In the genomic region with DNA sequence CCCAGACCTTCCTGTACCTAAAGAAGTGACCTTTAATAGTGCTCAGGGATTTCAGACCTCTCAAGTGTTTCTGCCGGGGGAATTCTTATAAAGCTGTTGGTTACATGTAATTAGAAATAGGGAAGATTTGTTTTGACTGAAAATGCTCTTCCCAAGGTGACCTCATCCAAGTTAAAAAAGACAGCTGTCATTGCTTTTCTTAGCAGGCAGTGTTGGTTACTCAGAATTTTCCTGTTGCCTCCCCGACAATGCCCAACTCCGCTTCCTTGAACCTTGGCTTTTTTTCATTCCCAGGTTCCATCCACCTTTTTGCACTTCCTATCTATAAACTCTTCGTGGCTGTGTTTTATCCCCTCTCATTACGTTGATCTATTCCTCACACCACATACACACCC, we compare ENCODE assay signal across 8 cellular contexts. TPM values are rescaled to one million over a fixed set of nuclear protein-coding genes. Genes with fewer than 3 reads are reported as not detected.
DNase-seq lines count a peak whose midpoint lies in the region; ATAC-seq and TF ChIP-seq lines count a peak whose summit lies in the region.

No MANE protein-coding gene starts in this region.

- peak overlapping the region; percentile 32; the same call in 1 of the 2 replicates for H3K27ac ChIP-seq in HEK293 (ENCODE audit: extremely low read depth, low read depth, low read length)
- peak overlapping the region; percentile 42 for H3K27ac ChIP-seq in mesendoderm (ENCODE audit: low read depth, low read length)

- H3K27ac Mint-ChIP-seq in brain = peak overlapping the region; percentile 94 to 99 (median 98)

- peaks cover 0 to 3% (median 0%) of the 10 kb centered on the region in 5 experiments for H3K9me3 Mint-ChIP-seq in brain

- H3K4me3 Mint-ChIP-seq in brain = peak overlapping the region; percentile 95 to 99 (median 98)

- peaks cover 75% of the 10 kb centered on the region for H3K4me1 Mint-ChIP-seq in brain

- no peaks in the 10 kb centered on the region for H3K27me3 Mint-ChIP-seq in brain

- H3K23ac ChIP-seq in mesendoderm (ENCODE audit: low read length) = no peak overlapping the region

- peak overlapping the region; percentile 95 for H3K9ac ChIP-seq in mesendoderm (ENCODE audit: low read length)

- no peaks in the 10 kb centered on the region for H3K79me1 ChIP-seq in mesendoderm (ENCODE audit: low read length)

- peaks cover 4 to 32% of the 10 kb centered on the region in 2 experiments; a peak in 2 of 3 replicates for H3K36me3 ChIP-seq in HEK293 (ENCODE audit: control insufficient read depth in 2 of 2, insufficient read depth in 1 of 2, low read length in 2 of 2)
- no peaks in the 10 kb centered on the region for H3K36me3 ChIP-seq in mesendoderm (ENCODE audit: control insufficient read depth, insufficient read depth, low read length)

- peak overlapping the region; percentile 99 for H3K56ac ChIP-seq in mesendoderm (ENCODE audit: low read length)

- DNase-seq in A172 (ENCODE audit: low spot score) = peak; percentile 0
- no peak for DNase-seq in mesendoderm
- no peak for DNase-seq in hypothalamus (lab: John Stamatoyannopoulos, UW)

- H3K18ac ChIP-seq in mesendoderm (ENCODE audit: low read length) = peak overlapping the region; percentile 53

- no peak overlapping the region for H4K8ac ChIP-seq in mesendoderm (ENCODE audit: low read depth, low read length)

- TF ChIP-seq CTCF in HEK293 (tag by site-specific recombination; IDR thresholded peaks at IDR 0.05) (no peak), brain (conservative IDR thresholded peaks at IDR 0.05) (no peak)

- no peak overlapping the region for H2BK120ac ChIP-seq in mesendoderm (ENCODE audit: low read depth, low read length)

- H3K4me3 ChIP-seq in HEK293 (ENCODE audit: low read depth, low read length) (peak overlapping the region; percentile 73), mesendoderm (ENCODE audit: low read length) (peak overlapping the region; percentile 92)

- CTCF ChIA-PET in HEK293 (lab: Yijun Ruan, JAX) = interaction anchor here (1.0 kb wide), 1 partner anchor 212 kb away, joined by 4 read pairs; no protein-coding TSS in a partner anchor

- H3K4me1 ChIP-seq in HEK293 (ENCODE audit: control insufficient read depth, insufficient read depth, low read length) (peaks cover 3% of the 10 kb centered on the region; the same call in 1 of the 2 replicates), mesendoderm (ENCODE audit: control insufficient read depth, low read depth, low read length) (no peaks in the 10 kb centered on the region)

- no peaks in the 10 kb centered on the region for H3K27me3 ChIP-seq in mesendoderm (ENCODE audit: insufficient read depth, low read length, poor library complexity)

- 100% methylated on average over 1 of the region's 5 CpGs for WGBS in mesendoderm (ENCODE audit: extremely low coverage, insufficient coverage, low lambda C conversion rate)

- peak overlapping the region; percentile 17 for H2BK5ac ChIP-seq in mesendoderm (ENCODE audit: low read length)

- no peak overlapping the region for H2AK5ac ChIP-seq in mesendoderm (ENCODE audit: low read length)

- H3K79me2 ChIP-seq in mesendoderm (ENCODE audit: control insufficient read depth, insufficient read depth, low read length) = peaks cover 7% of the 10 kb centered on the region

- peak overlapping the region; percentile 20 for H3K4ac ChIP-seq in mesendoderm (ENCODE audit: low read depth, low read length)

- no peaks in the 10 kb centered on the region for H3K9me3 ChIP-seq in HEK293 (ENCODE audit: control insufficient read depth, insufficient read depth, low read depth, low read length)

- no peak for ATAC-seq in GM21381 (IDR thresholded peaks at IDR 0.05; ENCODE audit: unreplicated experiment)
- no peak for ATAC-seq in HG03159 (IDR thresholded peaks at IDR 0.05; ENCODE audit: unreplicated experiment)
- no peak for ATAC-seq in GM21528 (IDR thresholded peaks at IDR 0.05; ENCODE audit: low FRiP score, unreplicated experiment)

- H4K5ac ChIP-seq in mesendoderm (ENCODE audit: low read length) = no peak overlapping the region

- POLR2A ChIA-PET in HEK293 (lab: Yijun Ruan, JAX) = interaction anchor here (0.6 to 1.0 kb wide), 3 partner anchors 9 to 227 kb away, joined by 3 to 4 read pairs (median 4); no protein-coding TSS in a partner anchor

- no peak overlapping the region for H2BK15ac ChIP-seq in mesendoderm (replicated peaks; ENCODE audit: low read depth)

- H3K36me3 Mint-ChIP-seq in brain = peaks cover 25% of the 10 kb centered on the region

- peak overlapping the region; percentile 78 for H3K4me2 ChIP-seq in mesendoderm (ENCODE audit: low read length)

TF ChIP-seq in HEK293, 187 proteins besides CTCF, POLR2A, EP300 and RAD21:
- TF ChIP-seq IKZF3 (tag by site-specific recombination; IDR thresholded peaks at IDR 0.05) (no peak), ZNF335 (tag by site-specific recombination; conservative IDR thresholded peaks at IDR 0.05) (peak; percentile 59)

RNA-seq across cellular contexts. Expression of gene DPH5, which starts 0.8 kb away (rescaled TPM):
- 29.5 and 39.4 TPM in 2 replicates for total RNA-seq in A172 (2014; rRNA removed; shearing (Covaris generic))
- 46.1 TPM for polyA plus RNA-seq in brain (ENCODE audit: insufficient read depth, low read depth, low replicate concordance)
- 49.4 TPM for polyA plus RNA-seq in mesendoderm (2013, experiment 1 of 2)
- 49.3 TPM for polyA plus RNA-seq in mesendoderm (2013, experiment 2 of 2)
